In the genomic region with DNA sequence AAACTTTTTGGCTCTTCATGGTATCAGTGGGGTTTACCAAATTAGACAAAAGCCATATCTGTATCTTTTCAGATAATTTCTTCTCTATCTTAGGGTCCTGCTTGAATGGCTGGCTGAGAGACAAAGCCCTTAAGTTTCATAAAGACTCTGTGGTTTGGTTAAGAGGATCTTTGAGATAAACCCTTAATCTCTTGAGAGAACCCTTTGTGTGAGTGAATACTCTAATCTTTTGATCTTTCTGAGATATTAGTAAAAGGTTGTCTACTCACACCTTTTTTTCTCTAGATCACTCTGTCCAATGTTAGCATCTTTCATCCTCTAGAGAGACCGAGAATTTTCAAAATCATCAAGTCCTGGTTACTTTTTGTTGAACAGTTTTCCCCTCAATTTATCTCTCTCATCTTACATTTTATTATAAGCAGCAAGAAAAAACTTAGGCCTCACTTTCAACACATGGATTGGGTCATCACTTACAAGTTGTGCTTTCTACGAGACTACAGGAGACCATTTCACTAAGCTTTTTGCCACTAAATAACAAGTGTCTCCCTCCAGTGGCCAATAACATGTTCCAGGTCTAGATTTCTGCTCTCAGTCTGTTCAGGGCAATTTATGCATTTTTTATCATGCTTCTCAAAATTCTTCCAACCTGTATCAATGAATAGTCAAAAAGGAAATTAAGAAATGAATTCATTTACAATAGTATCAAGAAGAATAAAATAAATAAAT, we compare ENCODE assay signal across 1 cellular context.
TF ChIP-seq lines count a peak whose summit lies in the region.

No MANE protein-coding gene starts in this region.

TF ChIP-seq in SK-N-SH, 30 proteins besides CTCF, POLR2A, EP300 and RAD21 (continued from another document):
- TF ChIP-seq RCOR1 (IDR thresholded peaks at IDR 0.05; ENCODE audit: low read length) (no peak), MXI1 (IDR thresholded peaks at IDR 0.05; ENCODE audit: low read depth, low read length) (no peak), FOXM1 (IDR thresholded peaks at IDR 0.05; ENCODE audit: low read depth) (no peak)
- TF ChIP-seq, protein P1, sequence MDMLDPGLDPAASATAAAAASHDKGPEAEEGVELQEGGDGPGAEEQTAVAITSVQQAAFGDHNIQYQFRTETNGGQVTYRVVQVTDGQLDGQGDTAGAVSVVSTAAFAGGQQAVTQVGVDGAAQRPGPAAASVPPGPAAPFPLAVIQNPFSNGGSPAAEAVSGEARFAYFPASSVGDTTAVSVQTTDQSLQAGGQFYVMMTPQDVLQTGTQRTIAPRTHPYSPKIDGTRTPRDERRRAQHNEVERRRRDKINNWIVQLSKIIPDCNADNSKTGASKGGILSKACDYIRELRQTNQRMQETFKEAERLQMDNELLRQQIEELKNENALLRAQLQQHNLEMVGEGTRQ (IDR thresholded peaks at IDR 0.05; ENCODE audit: borderline replicate concordance, low read depth, low read length): no peak
